In the genomic region with DNA sequence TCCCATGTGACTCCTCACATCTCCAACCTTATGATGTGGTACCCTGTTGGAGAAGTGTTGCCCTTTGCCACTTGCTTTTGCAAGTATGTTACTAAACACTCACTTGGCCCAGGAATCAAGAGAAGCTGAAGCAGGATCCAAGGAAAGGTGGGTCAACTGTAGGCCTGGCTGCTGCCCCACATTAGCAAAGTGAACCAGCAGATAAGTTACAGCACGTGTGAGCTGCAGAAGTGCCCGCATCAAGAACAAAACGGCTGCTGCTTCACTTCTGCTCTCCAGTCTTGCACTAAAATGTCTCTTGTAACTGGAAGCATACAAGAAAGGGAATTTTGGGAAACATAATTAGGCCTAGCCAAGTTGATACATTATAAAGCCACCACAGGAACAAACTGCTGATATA, we compare ENCODE assay signal across 1 cellular context.
TF ChIP-seq lines count a peak whose summit lies in the region.

No MANE protein-coding gene starts in this region.

TF ChIP-seq in IMR-90, 13 proteins besides CTCF, POLR2A, EP300 and RAD21:
- TF ChIP-seq, protein P1, sequence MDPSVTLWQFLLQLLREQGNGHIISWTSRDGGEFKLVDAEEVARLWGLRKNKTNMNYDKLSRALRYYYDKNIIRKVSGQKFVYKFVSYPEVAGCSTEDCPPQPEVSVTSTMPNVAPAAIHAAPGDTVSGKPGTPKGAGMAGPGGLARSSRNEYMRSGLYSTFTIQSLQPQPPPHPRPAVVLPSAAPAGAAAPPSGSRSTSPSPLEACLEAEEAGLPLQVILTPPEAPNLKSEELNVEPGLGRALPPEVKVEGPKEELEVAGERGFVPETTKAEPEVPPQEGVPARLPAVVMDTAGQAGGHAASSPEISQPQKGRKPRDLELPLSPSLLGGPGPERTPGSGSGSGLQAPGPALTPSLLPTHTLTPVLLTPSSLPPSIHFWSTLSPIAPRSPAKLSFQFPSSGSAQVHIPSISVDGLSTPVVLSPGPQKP (IDR thresholded peaks at IDR 0.05; ENCODE audit: borderline replicate concordance, low read depth, low read length), result no peak
- TF ChIP-seq MXI1 (IDR thresholded peaks at IDR 0.05; ENCODE audit: borderline replicate concordance, low read depth, low read length) (no peak), BHLHE40 (IDR thresholded peaks at IDR 0.05; ENCODE audit: low read depth, low read length) (no peak), SMC3 (IDR thresholded peaks at IDR 0.05; ENCODE audit: low read depth, low read length) (no peak), NFE2L2 (IDR thresholded peaks at IDR 0.05; ENCODE audit: low read depth, low read length) (no peak), RFX5 (IDR thresholded peaks at IDR 0.05; ENCODE audit: low read depth, low read length) (no peak), FOS (IDR thresholded peaks at IDR 0.05; ENCODE audit: low read depth, low read length) (no peak), CEBPB (IDR thresholded peaks at IDR 0.05; ENCODE audit: low read depth, low read length) (no peak), RCOR1 (IDR thresholded peaks at IDR 0.05; ENCODE audit: insufficient replicate concordance, low read length) (no peak), CHD1 (IDR thresholded peaks at IDR 0.05; ENCODE audit: low read depth, low read length) (no peak), MAZ (IDR thresholded peaks at IDR 0.05; ENCODE audit: borderline replicate concordance, low read depth, low read length) (no peak), MAFK (IDR thresholded peaks at IDR 0.05; ENCODE audit: low read depth, low read length) (no peak)
- TF ChIP-seq, protein P2, sequence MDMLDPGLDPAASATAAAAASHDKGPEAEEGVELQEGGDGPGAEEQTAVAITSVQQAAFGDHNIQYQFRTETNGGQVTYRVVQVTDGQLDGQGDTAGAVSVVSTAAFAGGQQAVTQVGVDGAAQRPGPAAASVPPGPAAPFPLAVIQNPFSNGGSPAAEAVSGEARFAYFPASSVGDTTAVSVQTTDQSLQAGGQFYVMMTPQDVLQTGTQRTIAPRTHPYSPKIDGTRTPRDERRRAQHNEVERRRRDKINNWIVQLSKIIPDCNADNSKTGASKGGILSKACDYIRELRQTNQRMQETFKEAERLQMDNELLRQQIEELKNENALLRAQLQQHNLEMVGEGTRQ (IDR thresholded peaks at IDR 0.05; ENCODE audit: low read depth, low read length), result no peak
